ENCODE assay signal across 8 cellular contexts in the genomic region with DNA sequence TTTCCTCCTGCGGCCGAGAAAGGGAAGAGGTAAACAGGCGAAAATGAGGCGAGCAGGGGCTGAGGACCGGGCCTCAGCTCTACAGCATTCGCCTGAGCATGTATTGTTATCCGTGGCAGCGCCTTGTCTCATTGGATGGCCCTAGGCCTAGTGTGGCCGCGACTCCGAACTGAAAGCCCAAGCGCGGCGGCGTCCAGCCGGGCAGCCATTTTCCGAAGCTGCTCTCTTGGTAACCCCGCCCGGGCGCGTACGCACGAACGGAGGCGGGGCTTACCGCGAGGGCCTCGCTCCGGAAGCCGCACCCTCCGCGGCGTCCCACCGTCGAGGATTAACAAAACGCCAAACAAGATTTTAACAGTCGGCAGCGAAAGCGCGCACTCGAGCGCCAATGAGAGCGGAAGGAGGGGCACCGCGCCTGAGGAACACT. TPM values are rescaled to one million over a fixed set of nuclear protein-coding genes. Genes with fewer than 3 reads are reported as not detected.
DNase-seq lines count a peak whose midpoint lies in the region; TF ChIP-seq lines count a peak whose summit lies in the region.

No MANE protein-coding gene starts in this region.

- CTCF ChIA-PET in activated naive CD4-positive, alpha-beta T cell treated with anti-CD3 and anti-CD28 coated beads, Interleukin-2, amount 10 ng/mL, durations not matched to agents 7 days and 5 days (lab: Charles Lee) = interaction anchor here (1.2 kb wide), 1 partner anchor 310 kb away, joined by 3 read pairs; no protein-coding TSS in a partner anchor

- TF ChIP-seq POLR2A in NB4 (IDR thresholded peaks at IDR 0.05; ENCODE audit: extremely low read depth, insufficient read length) = peak; percentile 93

- peak overlapping the region; percentile 86 for H3K4me3 Mint-ChIP-seq in activated naive CD4-positive, alpha-beta T cell treated with anti-CD3 and anti-CD28 coated beads, Interleukin-2, amount 10 ng/mL, durations not matched to agents 7 days and 5 days

- peak overlapping the region; percentile 99 for H3K4me3 ChIP-seq in NB4 (ENCODE audit: low read depth, low read length)

- H3K4me1 Mint-ChIP-seq in activated naive CD4-positive, alpha-beta T cell treated with anti-CD3 and anti-CD28 coated beads, Interleukin-2, amount 10 ng/mL, durations not matched to agents 7 days and 5 days = peaks cover 37% of the 10 kb centered on the region

- H3K36me3 Mint-ChIP-seq in activated naive CD4-positive, alpha-beta T cell treated with anti-CD3 and anti-CD28 coated beads, Interleukin-2, amount 10 ng/mL, durations not matched to agents 7 days and 5 days = peaks cover 24% of the 10 kb centered on the region

- no peak for TF ChIP-seq CTCF in NB4 (IDR thresholded peaks at IDR 0.05; ENCODE audit: low read depth, low read length)

- intact Hi-C loops in cardiac septum (cut with DNase I) = loop anchor here (2.0 to 5.0 kb wide), 2 partner anchors 251 to 349 kb away; partner anchors contain the start of genes ATG4C and DOCK7

- H3K27ac Mint-ChIP-seq in activated naive CD4-positive, alpha-beta T cell treated with anti-CD3 and anti-CD28 coated beads, Interleukin-2, amount 10 ng/mL, durations not matched to agents 7 days and 5 days = peak overlapping the region; percentile 100

- H3K9me3 Mint-ChIP-seq in activated naive CD4-positive, alpha-beta T cell treated with anti-CD3 and anti-CD28 coated beads, Interleukin-2, amount 10 ng/mL, durations not matched to agents 7 days and 5 days = no peaks in the 10 kb centered on the region

- DNase-seq in stimulated activated CD4-positive, alpha-beta T cell treated with anti-CD3 and anti-CD28 coated beads, Interleukin-15, amount 100 ng/mL, for 1 hour (ENCODE audit: low read depth in 1 of 2, low spot score in 1 of 2) = peak; percentile 90 to 95
- DNase-seq in stimulated activated CD4-positive, alpha-beta T cell treated with anti-CD3 and anti-CD28 coated beads, Interleukin-1b, Interleukin-23, amount 100 ng/mL, for 48 hours = no peak
- DNase-seq in NB4 (ENCODE audit: low read depth) = peak; percentile 99
- DNase-seq in activated naive CD4-positive, alpha-beta T cell treated with anti-CD3 and anti-CD28 coated beads, Interleukin-2, amount 10 ng/mL, durations not matched to agents 7 days and 5 days = no peak
- DNase-seq in cardiac septum (ENCODE audit: low spot score) = peak; percentile 97
- peak; percentile 97 for DNase-seq in putamen (ENCODE audit: low spot score)
- DNase-seq in inferior parietal cortex (ENCODE audit: extremely low spot score) = no peak
- DNase-seq in NOMO-1 treated with DMSO at 0.1 percent for 48 hours (lab: John Stamatoyannopoulos, UW; ENCODE audit: unreplicated experiment) = no peak

- H3K27me3 Mint-ChIP-seq in activated naive CD4-positive, alpha-beta T cell treated with anti-CD3 and anti-CD28 coated beads, Interleukin-2, amount 10 ng/mL, durations not matched to agents 7 days and 5 days = peaks cover 5% of the 10 kb centered on the region

RNA-seq across cellular contexts. Expression of gene USP1, which starts 0.8 kb away (rescaled TPM):
- 15.0 TPM for total RNA-seq in cardiac septum

Comparison
In these comparisons a context has a peak if more than half of its experiments do, and no peak if none do; other contexts are left out.
1. DNase-seq: peak in stimulated activated CD4-positive, alpha-beta T cell treated with anti-CD3 and anti-CD28 coated beads, Interleukin-15, amount 100 ng/mL, for 1 hour (2 of 2), NB4 (single experiment), cardiac septum (single experiment) and putamen (single experiment); none in stimulated activated CD4-positive, alpha-beta T cell treated with anti-CD3 and anti-CD28 coated beads, Interleukin-1b, Interleukin-23, amount 100 ng/mL, for 48 hours (single experiment), activated naive CD4-positive, alpha-beta T cell treated with anti-CD3 and anti-CD28 coated beads, Interleukin-2, amount 10 ng/mL, durations not matched to agents 7 days and 5 days (single experiment), inferior parietal cortex (single experiment) and NOMO-1 treated with DMSO at 0.1 percent for 48 hours (single experiment).